ENCODE assay signal across 12 cellular contexts in genomic region chr3:170829873-170830272, GRCh38. TPM values are rescaled to one million over a fixed set of nuclear protein-coding genes. Genes with fewer than 3 reads are reported as not detected.
A peak's percentile ranks its signal among the peaks of the same experiment; 100 is the strongest.
DNase-seq lines count a peak whose midpoint lies in the region; ATAC-seq and TF ChIP-seq lines count a peak whose summit lies in the region.
"Had no signal": no experiment of that assay in that cellular context is flagged by ENCODE, and none has a peak within 500 bp of the region (broad histone marks: within the 10 kb centered on the region; RNA-seq: fewer than 3 reads in every experiment).

No MANE protein-coding gene starts in this region.

- no peak overlapping the region for H4K8ac ChIP-seq in neuronal stem cell (ENCODE audit: low read depth, low read length)

- H3K4ac ChIP-seq in neuronal stem cell (ENCODE audit: low read length): no peak overlapping the region

- no peaks in the 10 kb centered on the region for H3F3A ChIP-seq in MM.1S (ENCODE audit: insufficient read depth, low read length)

- peak overlapping the region; percentile 14 for H2BK12ac ChIP-seq in neuronal stem cell (ENCODE audit: low read length)

- no peak overlapping the region for H3K27ac ChIP-seq in MM.1S (ENCODE audit: low read length)
- H3K27ac ChIP-seq in neuronal stem cell (replicated peaks; ENCODE audit: low read length): no peak overlapping the region
- H3K27ac ChIP-seq in coronary artery: no peak overlapping the region
- H3K27ac ChIP-seq: SK-N-MC had no signal

- no peak overlapping the region for H3K23ac ChIP-seq in neuronal stem cell (ENCODE audit: low read depth, low read length, poor library complexity)

- no peaks in the 10 kb centered on the region for H3K79me1 ChIP-seq in neuronal stem cell (ENCODE audit: low read depth, low read length)

- H3K4me3 Mint-ChIP-seq in endothelial cell (ENCODE audit: unreplicated experiment): no peak overlapping the region

- TF ChIP-seq CTCF in MM.1S (IDR thresholded peaks at IDR 0.05; ENCODE audit: low read length): no peak
- no peak for TF ChIP-seq CTCF in endothelial cell (IDR thresholded peaks at IDR 0.05; ENCODE audit: unreplicated experiment)
- no peak for TF ChIP-seq CTCF in coronary artery (IDR thresholded peaks at IDR 0.05)

- H3K27me3 ChIP-seq in MM.1S (replicated peaks; ENCODE audit: insufficient read depth, low read length): no peaks in the 10 kb centered on the region
- peaks cover 0 to 36% (median 0%) of the 10 kb centered on the region in 3 experiments for H3K27me3 ChIP-seq in neuronal stem cell (ENCODE audit: control insufficient read depth in 3 of 3, insufficient read depth in 3 of 3, low read depth in 1 of 3, low read length in 3 of 3)

- no peaks in the 10 kb centered on the region for H3K79me2 ChIP-seq in MM.1S (ENCODE audit: low read length)

- WGBS in neuronal stem cell (ENCODE audit: extremely low coverage in 2 of 2, insufficient read length in 2 of 2, insufficient replicate concordance in 1 of 2), 2 donors: no CpG with 5 or more reads among the region's 6 CpGs

- peak overlapping the region; percentile 15 for H3K4me2 ChIP-seq in MM.1S (ENCODE audit: low read depth, low read length)
- no peak overlapping the region for H3K4me2 ChIP-seq in neuronal stem cell (ENCODE audit: insufficient read depth, low read length, poor library complexity, severe bottlenecking)

- no peak overlapping the region for H2BK5ac ChIP-seq in neuronal stem cell (ENCODE audit: low read length)

- H2AFZ ChIP-seq in MM.1S (ENCODE audit: low read length) (no peak overlapping the region), neuronal stem cell (ENCODE audit: low read length) (no peak overlapping the region)

- peak; percentile 8 for DNase-seq in Daoy (ENCODE audit: low read depth)
- peak; percentile 52 for DNase-seq in MM.1S
- DNase-seq in endothelial cell (ENCODE audit: low spot score): peak; percentile 11
- no peak for DNase-seq in neuronal stem cell (ENCODE audit: low spot score)
- no peak for DNase-seq in coronary artery (ENCODE audit: low spot score)
- DNase-seq: DMS 273 treated with DMSO at 0.1 percent for 48 hours, NCI-H1092, NCI-H446 treated with DMSO at 0.1 percent for 48 hours, NCI-H748 treated with DMSO at 0.1 percent for 48 hours had no signal

- no peak overlapping the region for H3K14ac ChIP-seq in neuronal stem cell (ENCODE audit: low read length)

- H3K9me3 ChIP-seq in MM.1S (replicated peaks; ENCODE audit: insufficient read depth, low read length) (no peaks in the 10 kb centered on the region), neuronal stem cell (replicated peaks in 1 of 2; ENCODE audit: control insufficient read depth in 2 of 2, insufficient read depth in 1 of 2, low read depth in 1 of 2, low read length in 2 of 2) (no peaks in the 10 kb centered on the region)

- no peaks in the 10 kb centered on the region for H4K20me1 ChIP-seq in MM.1S (ENCODE audit: insufficient read depth, low read length)

- H2BK15ac ChIP-seq in neuronal stem cell (ENCODE audit: low read length): no peak overlapping the region

- H3K36me3 ChIP-seq in MM.1S (replicated peaks; ENCODE audit: insufficient read depth, low read length): no peaks in the 10 kb centered on the region
- H3K36me3 ChIP-seq in neuronal stem cell (replicated peaks in 1 of 2; ENCODE audit: control insufficient read depth in 2 of 2, insufficient read depth in 2 of 2, low read length in 2 of 2): no peaks in the 10 kb centered on the region

- ATAC-seq in HG03159 (IDR thresholded peaks at IDR 0.05; ENCODE audit: unreplicated experiment) (no peak), GM21381 (IDR thresholded peaks at IDR 0.05; ENCODE audit: unreplicated experiment) (no peak)

- H3K4me1 ChIP-seq in MM.1S (ENCODE audit: low read length): peaks cover 14% of the 10 kb centered on the region
- H3K4me1 ChIP-seq in neuronal stem cell (ENCODE audit: control insufficient read depth in 2 of 2, insufficient read depth in 1 of 2, low read depth in 1 of 2, low read length in 2 of 2): peaks cover 0 to 9% of the 10 kb centered on the region in 2 donors

- no peaks in the 10 kb centered on the region for H3K27me3 Mint-ChIP-seq in endothelial cell (ENCODE audit: unreplicated experiment)

- H3K9me3 Mint-ChIP-seq in endothelial cell (ENCODE audit: unreplicated experiment): no peaks in the 10 kb centered on the region

- H3K27ac Mint-ChIP-seq in endothelial cell (ENCODE audit: unreplicated experiment): no peak overlapping the region

- peak overlapping the region; percentile 9 for H3K18ac ChIP-seq in neuronal stem cell (ENCODE audit: low read length)

- H4K91ac ChIP-seq in neuronal stem cell (ENCODE audit: low read depth, low read length, poor library complexity): no peak overlapping the region

- no peak overlapping the region for H2BK120ac ChIP-seq in neuronal stem cell (ENCODE audit: low read depth, low read length)

- peaks cover 12% of the 10 kb centered on the region for H3K4me1 Mint-ChIP-seq in endothelial cell (ENCODE audit: unreplicated experiment)

- no peaks in the 10 kb centered on the region for H3K9me2 ChIP-seq in MM.1S (replicated peaks; ENCODE audit: insufficient read depth, low read length)

- H2AK5ac ChIP-seq in neuronal stem cell (ENCODE audit: low read depth, low read length): no peak overlapping the region

- H3K9ac ChIP-seq in MM.1S (ENCODE audit: low read length) (no peak overlapping the region), neuronal stem cell (ENCODE audit: low read depth, low read length, poor library complexity) (no peak overlapping the region)

- H3K4me3 ChIP-seq in MM.1S (ENCODE audit: low read length) (no peak overlapping the region), neuronal stem cell (ENCODE audit: low read length in 2 of 2) (peak overlapping the region in 1 of 2 donors; percentile 30), coronary artery (no peak overlapping the region)
- H3K4me3 ChIP-seq: SK-N-MC had no signal

- H3K36me3 Mint-ChIP-seq in endothelial cell (ENCODE audit: low read depth, unreplicated experiment): no peaks in the 10 kb centered on the region

RNA-seq across cellular contexts. Expression of gene RPL22L1, which starts 40.1 kb away (rescaled TPM):
- total RNA-seq in Daoy (2014; rRNA removed; shearing (Covaris generic)): 114 and 150 TPM in 2 replicates
- 22.0 TPM for total RNA-seq in endothelial cell (ENCODE audit: unreplicated experiment)
- polyA plus RNA-seq in neuronal stem cell (2013, experiment 1 of 2): 167 TPM
- 165 TPM for polyA plus RNA-seq in neuronal stem cell (2013, experiment 2 of 2)

Comparison
In these comparisons a context has a peak if more than half of its experiments do, and no peak if none do; other contexts are left out.
1. DNase-seq: peak in Daoy (single experiment), MM.1S (single experiment) and endothelial cell (single experiment); none in neuronal stem cell (single experiment) and coronary artery (single experiment).